In the genomic region with DNA sequence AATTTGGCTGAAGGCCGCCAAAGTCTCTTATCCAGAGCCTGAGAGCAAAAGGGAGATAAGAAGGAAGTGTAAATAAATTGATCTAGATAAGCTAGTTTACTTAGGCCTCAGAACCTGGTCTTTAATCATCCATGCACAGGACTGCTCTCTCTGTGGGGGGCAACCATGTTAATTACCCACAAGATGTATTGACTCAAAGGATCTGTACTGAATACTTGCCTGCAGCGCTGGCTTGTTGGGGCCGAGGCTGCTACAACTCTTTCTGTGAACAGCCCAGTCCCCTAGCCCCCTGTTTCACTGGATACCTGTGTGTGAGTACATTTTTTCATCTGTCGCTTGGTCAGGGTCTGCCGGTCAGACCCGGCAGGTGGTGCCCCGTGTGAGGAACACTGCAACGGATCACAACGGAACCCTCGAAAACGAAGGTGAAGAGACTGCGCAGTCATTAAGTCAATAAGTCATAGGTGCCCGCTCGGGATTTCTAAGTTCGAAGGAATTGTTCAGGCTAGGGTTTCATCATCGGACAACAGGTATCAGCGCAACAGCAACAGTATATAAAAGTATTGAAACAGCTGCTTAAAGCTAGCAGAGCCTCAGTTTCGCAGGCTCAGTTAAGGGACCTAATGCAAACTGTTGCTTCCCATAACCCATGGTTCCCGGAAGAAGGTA, we compare ENCODE assay signal across 1 cellular context.
TF ChIP-seq lines count a peak whose summit lies in the region.

No MANE protein-coding gene starts in this region.

TF ChIP-seq in HepG2, 621 proteins besides CTCF, POLR2A, EP300 and RAD21 (continued from another document and continues in another):
- TF ChIP-seq, protein P1, sequence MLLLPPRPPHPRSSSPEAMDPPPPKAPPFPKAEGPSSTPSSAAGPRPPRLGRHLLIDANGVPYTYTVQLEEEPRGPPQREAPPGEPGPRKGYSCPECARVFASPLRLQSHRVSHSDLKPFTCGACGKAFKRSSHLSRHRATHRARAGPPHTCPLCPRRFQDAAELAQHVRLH (CRISPR knock-in tag; IDR thresholded peaks at IDR 0.05; ENCODE audit: borderline replicate concordance, low read depth): no peak
- TF ChIP-seq MED13 (CRISPR knock-in tag; IDR thresholded peaks at IDR 0.05) (no peak), NFRKB (IDR thresholded peaks at IDR 0.05) (no peak), ZNF777 (CRISPR knock-in tag; IDR thresholded peaks at IDR 0.05) (no peak), ZNF552 (CRISPR knock-in tag; IDR thresholded peaks at IDR 0.05; ENCODE audit: borderline replicate concordance) (no peak), ZNF224 (CRISPR knock-in tag; IDR thresholded peaks at IDR 0.05) (no peak), DNMT3B (CRISPR knock-in tag; conservative IDR thresholded peaks at IDR 0.05) (no peak), ZNF460 (CRISPR knock-in tag; IDR thresholded peaks at IDR 0.05; ENCODE audit: borderline replicate concordance) (no peak), BCL6 (CRISPR knock-in tag; IDR thresholded peaks at IDR 0.05) (peak; percentile 90), TCF7 (IDR thresholded peaks at IDR 0.05; ENCODE audit: low read depth) (peak; percentile 45), ELF3 (CRISPR knock-in tag; IDR thresholded peaks at IDR 0.05) (no peak), CBFB (CRISPR knock-in tag; IDR thresholded peaks at IDR 0.05) (peak; percentile 59; the same call in 1 of the 2 replicates), TMF1 (CRISPR knock-in tag; IDR thresholded peaks at IDR 0.05; ENCODE audit: low read depth) (no peak), ZNF17 (CRISPR knock-in tag; IDR thresholded peaks at IDR 0.05) (no peak), SRSF4 (IDR thresholded peaks at IDR 0.05; ENCODE audit: low read depth, low read length, poor library complexity, severe bottlenecking) (no peak), NR2F2 (IDR thresholded peaks at IDR 0.05; ENCODE audit: borderline replicate concordance, low read depth) (no peak), MYC (CRISPR knock-in tag; IDR thresholded peaks at IDR 0.05; ENCODE audit: borderline replicate concordance) (no peak), ATF7-NPFF (CRISPR knock-in tag; IDR thresholded peaks at IDR 0.05; ENCODE audit: low read depth) (no peak), HHEX (CRISPR knock-in tag; IDR thresholded peaks at IDR 0.05) (peak; percentile 81), GATA4 (IDR thresholded peaks at IDR 0.05; ENCODE audit: borderline replicate concordance, low read depth) (peak; percentile 80), ISL2 (CRISPR knock-in tag; IDR thresholded peaks at IDR 0.05) (0 out of 2 replicates have a peak, but pooled peaks have one; percentile 15), SMARCC2 (IDR thresholded peaks at IDR 0.05) (no peak), TGIF2 (CRISPR knock-in tag; IDR thresholded peaks at IDR 0.05) (no peak), PHF8 (CRISPR knock-in tag; IDR thresholded peaks at IDR 0.05) (no peak), MIER3 (CRISPR knock-in tag; IDR thresholded peaks at IDR 0.05; ENCODE audit: borderline replicate concordance) (no peak), TAF15 (IDR thresholded peaks at IDR 0.05; ENCODE audit: low read depth, low read length, poor library complexity, severe bottlenecking) (no peak), ZNF788 (CRISPR knock-in tag; IDR thresholded peaks at IDR 0.05; ENCODE audit: borderline replicate concordance) (no peak), ZNF543 (CRISPR knock-in tag; IDR thresholded peaks at IDR 0.05) (no peak), FOXA3 (CRISPR knock-in tag; IDR thresholded peaks at IDR 0.05) (peak; percentile 65), ZNF317 (CRISPR knock-in tag; IDR thresholded peaks at IDR 0.05) (no peak), LCORL (IDR thresholded peaks at IDR 0.05) (no peak), LCORL (CRISPR knock-in tag; IDR thresholded peaks at IDR 0.05) (no peak), ZNF75D (CRISPR knock-in tag; IDR thresholded peaks at IDR 0.05; ENCODE audit: borderline replicate concordance) (no peak)
- TF ChIP-seq, protein P2, sequence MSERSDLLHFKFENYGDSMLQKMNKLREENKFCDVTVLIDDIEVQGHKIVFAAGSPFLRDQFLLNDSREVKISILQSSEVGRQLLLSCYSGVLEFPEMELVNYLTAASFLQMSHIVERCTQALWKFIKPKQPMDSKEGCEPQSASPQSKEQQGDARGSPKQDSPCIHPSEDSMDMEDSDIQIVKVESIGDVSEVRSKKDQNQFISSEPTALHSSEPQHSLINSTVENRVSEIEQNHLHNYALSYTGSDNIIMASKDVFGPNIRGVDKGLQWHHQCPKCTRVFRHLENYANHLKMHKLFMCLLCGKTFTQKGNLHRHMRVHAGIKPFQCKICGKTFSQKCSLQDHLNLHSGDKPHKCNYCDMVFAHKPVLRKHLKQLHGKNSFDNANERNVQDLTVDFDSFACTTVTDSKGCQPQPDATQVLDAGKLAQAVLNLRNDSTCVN (CRISPR knock-in tag; IDR thresholded peaks at IDR 0.05; ENCODE audit: borderline replicate concordance): no peak
- TF ChIP-seq, protein P3, sequence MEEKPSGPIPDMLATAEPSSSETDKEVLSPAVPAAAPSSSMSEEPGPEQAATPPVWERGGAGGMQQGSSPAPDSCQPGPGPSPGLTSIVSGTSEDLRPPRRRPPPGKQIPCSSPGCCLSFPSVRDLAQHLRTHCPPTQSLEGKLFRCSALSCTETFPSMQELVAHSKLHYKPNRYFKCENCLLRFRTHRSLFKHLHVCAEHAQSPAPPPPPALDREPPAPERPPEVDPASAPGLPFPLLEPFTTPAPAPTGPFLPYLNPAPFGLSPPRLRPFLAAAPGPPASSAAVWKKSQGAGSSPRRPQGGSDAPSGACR (CRISPR knock-in tag; IDR thresholded peaks at IDR 0.05): no peak
- TF ChIP-seq, protein P4, sequence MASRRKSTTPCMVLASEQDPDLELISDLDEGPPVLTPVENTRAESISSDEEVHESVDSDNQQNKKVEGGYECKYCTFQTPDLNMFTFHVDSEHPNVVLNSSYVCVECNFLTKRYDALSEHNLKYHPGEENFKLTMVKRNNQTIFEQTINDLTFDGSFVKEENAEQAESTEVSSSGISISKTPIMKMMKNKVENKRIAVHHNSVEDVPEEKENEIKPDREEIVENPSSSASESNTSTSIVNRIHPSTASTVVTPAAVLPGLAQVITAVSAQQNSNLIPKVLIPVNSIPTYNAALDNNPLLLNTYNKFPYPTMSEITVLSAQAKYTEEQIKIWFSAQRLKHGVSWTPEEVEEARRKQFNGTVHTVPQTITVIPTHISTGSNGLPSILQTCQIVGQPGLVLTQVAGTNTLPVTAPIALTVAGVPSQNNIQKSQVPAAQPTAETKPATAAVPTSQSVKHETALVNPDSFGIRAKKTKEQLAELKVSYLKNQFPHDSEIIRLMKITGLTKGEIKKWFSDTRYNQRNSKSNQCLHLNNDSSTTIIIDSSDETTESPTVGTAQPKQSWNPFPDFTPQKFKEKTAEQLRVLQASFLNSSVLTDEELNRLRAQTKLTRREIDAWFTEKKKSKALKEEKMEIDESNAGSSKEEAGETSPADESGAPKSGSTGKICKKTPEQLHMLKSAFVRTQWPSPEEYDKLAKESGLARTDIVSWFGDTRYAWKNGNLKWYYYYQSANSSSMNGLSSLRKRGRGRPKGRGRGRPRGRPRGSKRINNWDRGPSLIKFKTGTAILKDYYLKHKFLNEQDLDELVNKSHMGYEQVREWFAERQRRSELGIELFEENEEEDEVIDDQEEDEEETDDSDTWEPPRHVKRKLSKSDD (CRISPR knock-in tag; IDR thresholded peaks at IDR 0.05; ENCODE audit: low read depth): no peak
- TF ChIP-seq, protein P5, sequence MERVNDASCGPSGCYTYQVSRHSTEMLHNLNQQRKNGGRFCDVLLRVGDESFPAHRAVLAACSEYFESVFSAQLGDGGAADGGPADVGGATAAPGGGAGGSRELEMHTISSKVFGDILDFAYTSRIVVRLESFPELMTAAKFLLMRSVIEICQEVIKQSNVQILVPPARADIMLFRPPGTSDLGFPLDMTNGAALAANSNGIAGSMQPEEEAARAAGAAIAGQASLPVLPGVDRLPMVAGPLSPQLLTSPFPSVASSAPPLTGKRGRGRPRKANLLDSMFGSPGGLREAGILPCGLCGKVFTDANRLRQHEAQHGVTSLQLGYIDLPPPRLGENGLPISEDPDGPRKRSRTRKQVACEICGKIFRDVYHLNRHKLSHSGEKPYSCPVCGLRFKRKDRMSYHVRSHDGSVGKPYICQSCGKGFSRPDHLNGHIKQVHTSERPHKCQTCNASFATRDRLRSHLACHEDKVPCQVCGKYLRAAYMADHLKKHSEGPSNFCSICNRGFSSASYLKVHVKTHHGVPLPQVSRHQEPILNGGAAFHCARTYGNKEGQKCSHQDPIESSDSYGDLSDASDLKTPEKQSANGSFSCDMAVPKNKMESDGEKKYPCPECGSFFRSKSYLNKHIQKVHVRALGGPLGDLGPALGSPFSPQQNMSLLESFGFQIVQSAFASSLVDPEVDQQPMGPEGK (CRISPR knock-in tag; IDR thresholded peaks at IDR 0.05): peak; percentile 62; the same call in 1 of the 2 replicates
- TF ChIP-seq, protein P6, sequence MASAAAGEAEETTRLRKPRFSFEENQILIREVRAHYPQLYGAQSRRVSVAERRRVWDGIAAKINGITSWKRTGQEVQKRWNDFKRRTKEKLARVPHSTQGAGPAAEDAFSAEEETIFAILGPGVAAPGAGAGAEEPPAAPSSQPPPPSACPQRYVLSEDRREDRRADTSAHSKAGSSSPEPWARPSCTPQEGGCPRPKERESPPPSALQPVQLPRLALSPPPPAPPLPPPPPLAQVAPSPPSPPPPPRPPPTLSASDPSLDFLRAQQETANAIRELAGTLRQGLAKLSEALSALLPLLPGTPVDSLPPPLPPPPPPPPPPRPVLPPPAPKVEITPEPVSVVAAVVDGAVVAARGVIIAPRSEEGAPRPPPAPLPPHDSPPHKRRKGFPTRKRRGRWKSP (CRISPR knock-in tag; IDR thresholded peaks at IDR 0.05): no peak
- TF ChIP-seq, protein P7, sequence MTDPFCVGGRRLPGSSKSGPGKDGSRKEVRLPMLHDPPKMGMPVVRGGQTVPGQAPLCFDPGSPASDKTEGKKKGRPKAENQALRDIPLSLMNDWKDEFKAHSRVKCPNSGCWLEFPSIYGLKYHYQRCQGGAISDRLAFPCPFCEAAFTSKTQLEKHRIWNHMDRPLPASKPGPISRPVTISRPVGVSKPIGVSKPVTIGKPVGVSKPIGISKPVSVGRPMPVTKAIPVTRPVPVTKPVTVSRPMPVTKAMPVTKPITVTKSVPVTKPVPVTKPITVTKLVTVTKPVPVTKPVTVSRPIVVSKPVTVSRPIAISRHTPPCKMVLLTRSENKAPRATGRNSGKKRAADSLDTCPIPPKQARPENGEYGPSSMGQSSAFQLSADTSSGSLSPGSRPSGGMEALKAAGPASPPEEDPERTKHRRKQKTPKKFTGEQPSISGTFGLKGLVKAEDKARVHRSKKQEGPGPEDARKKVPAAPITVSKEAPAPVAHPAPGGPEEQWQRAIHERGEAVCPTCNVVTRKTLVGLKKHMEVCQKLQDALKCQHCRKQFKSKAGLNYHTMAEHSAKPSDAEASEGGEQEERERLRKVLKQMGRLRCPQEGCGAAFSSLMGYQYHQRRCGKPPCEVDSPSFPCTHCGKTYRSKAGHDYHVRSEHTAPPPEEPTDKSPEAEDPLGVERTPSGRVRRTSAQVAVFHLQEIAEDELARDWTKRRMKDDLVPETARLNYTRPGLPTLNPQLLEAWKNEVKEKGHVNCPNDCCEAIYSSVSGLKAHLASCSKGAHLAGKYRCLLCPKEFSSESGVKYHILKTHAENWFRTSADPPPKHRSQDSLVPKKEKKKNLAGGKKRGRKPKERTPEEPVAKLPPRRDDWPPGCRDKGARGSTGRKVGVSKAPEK (CRISPR knock-in tag; IDR thresholded peaks at IDR 0.05; ENCODE audit: borderline replicate concordance): no peak
- TF ChIP-seq, protein P8, sequence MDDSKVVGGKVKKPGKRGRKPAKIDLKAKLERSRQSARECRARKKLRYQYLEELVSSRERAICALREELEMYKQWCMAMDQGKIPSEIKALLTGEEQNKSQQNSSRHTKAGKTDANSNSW (CRISPR knock-in tag; IDR thresholded peaks at IDR 0.05; ENCODE audit: borderline replicate concordance): no peak
- TF ChIP-seq, protein P9, sequence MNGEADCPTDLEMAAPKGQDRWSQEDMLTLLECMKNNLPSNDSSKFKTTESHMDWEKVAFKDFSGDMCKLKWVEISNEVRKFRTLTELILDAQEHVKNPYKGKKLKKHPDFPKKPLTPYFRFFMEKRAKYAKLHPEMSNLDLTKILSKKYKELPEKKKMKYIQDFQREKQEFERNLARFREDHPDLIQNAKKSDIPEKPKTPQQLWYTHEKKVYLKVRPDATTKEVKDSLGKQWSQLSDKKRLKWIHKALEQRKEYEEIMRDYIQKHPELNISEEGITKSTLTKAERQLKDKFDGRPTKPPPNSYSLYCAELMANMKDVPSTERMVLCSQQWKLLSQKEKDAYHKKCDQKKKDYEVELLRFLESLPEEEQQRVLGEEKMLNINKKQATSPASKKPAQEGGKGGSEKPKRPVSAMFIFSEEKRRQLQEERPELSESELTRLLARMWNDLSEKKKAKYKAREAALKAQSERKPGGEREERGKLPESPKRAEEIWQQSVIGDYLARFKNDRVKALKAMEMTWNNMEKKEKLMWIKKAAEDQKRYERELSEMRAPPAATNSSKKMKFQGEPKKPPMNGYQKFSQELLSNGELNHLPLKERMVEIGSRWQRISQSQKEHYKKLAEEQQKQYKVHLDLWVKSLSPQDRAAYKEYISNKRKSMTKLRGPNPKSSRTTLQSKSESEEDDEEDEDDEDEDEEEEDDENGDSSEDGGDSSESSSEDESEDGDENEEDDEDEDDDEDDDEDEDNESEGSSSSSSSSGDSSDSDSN (CRISPR knock-in tag; IDR thresholded peaks at IDR 0.05): no peak
- TF ChIP-seq, protein P10, sequence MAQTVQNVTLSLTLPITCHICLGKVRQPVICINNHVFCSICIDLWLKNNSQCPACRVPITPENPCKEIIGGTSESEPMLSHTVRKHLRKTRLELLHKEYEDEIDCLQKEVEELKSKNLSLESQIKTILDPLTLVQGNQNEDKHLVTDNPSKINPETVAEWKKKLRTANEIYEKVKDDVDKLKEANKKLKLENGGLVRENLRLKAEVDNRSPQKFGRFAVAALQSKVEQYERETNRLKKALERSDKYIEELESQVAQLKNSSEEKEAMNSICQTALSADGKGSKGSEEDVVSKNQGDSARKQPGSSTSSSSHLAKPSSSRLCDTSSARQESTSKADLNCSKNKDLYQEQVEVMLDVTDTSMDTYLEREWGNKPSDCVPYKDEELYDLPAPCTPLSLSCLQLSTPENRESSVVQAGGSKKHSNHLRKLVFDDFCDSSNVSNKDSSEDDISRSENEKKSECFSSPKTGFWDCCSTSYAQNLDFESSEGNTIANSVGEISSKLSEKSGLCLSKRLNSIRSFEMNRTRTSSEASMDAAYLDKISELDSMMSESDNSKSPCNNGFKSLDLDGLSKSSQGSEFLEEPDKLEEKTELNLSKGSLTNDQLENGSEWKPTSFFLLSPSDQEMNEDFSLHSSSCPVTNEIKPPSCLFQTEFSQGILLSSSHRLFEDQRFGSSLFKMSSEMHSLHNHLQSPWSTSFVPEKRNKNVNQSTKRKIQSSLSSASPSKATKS (CRISPR knock-in tag; IDR thresholded peaks at IDR 0.05): no peak
- TF ChIP-seq, protein P11, sequence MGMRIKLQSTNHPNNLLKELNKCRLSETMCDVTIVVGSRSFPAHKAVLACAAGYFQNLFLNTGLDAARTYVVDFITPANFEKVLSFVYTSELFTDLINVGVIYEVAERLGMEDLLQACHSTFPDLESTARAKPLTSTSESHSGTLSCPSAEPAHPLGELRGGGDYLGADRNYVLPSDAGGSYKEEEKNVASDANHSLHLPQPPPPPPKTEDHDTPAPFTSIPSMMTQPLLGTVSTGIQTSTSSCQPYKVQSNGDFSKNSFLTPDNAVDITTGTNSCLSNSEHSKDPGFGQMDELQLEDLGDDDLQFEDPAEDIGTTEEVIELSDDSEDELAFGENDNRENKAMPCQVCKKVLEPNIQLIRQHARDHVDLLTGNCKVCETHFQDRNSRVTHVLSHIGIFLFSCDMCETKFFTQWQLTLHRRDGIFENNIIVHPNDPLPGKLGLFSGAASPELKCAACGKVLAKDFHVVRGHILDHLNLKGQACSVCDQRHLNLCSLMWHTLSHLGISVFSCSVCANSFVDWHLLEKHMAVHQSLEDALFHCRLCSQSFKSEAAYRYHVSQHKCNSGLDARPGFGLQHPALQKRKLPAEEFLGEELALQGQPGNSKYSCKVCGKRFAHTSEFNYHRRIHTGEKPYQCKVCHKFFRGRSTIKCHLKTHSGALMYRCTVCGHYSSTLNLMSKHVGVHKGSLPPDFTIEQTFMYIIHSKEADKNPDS (CRISPR knock-in tag; IDR thresholded peaks at IDR 0.05): no peak
